In the genomic region with DNA sequence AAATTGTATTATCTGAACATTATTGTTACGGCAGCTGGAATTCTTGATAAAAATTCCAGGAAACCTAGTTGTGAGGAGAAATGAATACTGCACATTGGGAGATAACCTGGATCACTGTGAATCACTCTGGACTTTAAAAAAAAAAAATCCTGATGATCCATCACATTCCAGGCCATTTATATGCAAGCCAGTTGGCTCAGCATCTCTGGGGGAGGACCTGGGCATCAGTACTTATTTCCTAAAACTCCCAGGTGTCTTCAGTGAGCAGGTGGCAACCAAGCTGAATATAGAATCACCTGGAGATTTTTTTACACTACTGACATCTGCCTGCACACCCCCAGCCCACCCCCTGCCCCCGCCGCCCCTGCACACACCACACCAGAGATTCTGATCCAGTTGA, we compare ENCODE assay signal across 22 cellular contexts.
"Had no signal": no experiment of that assay in that cellular context is flagged by ENCODE, and none has a peak within 500 bp of the region (broad histone marks: within the 10 kb centered on the region; RNA-seq: fewer than 3 reads in every experiment).

No MANE protein-coding gene starts in this region.

- H3K4me1 ChIP-seq: gastroesophageal sphincter, uterus had no signal

- H3K36me3 ChIP-seq: gastroesophageal sphincter, neutrophil, right lobe of liver, uterus had no signal

- H3K4me3 ChIP-seq: gastroesophageal sphincter, right lobe of liver, skin epidermis, uterus had no signal

- H3K9me3 ChIP-seq: gastroesophageal sphincter, neutrophil, right lobe of liver, uterus had no signal

- FAIRE-seq: islet of Langerhans had no signal

- DNase-seq: activated B cell treated with CpG ODN at 0.5 μM for 24 hours; activated CD4-positive, alpha-beta T cell treated with anti-CD3 and anti-CD28 coated beads for 36 hours; activated CD4-positive, alpha-beta T cell treated with anti-CD3 and anti-CD28 coated beads, Interleukin-2, amount 50 U/mL, for 48 hours; activated naive CD4-positive, alpha-beta T cell treated with Interleukin-2 at 50 U/mL for 16 hours; activated naive CD8-positive, alpha-beta T cell treated with anti-CD3 and anti-CD28 coated beads for 36 hours; activated T-cell treated with anti-CD3 and anti-CD28 coated beads, Interleukin-2, amount 50 U/mL, for 48 hours; amniotic stem cell; head of caudate nucleus; hypothalamus; left cardiac atrium; right lobe of liver; stimulated activated CD4-positive, alpha-beta T cell treated with anti-CD3 and anti-CD28 coated beads, Interleukin-15, amount 100 ng/mL, for 24 hours; T1000; trophoblast cell; uterus had no signal

- H3K27me3 ChIP-seq: gastroesophageal sphincter, neutrophil, right lobe of liver, uterus had no signal

- H3K27ac ChIP-seq: epithelial cell of prostate, gastroesophageal sphincter, neutrophil, right lobe of liver, skin epidermis, uterus had no signal

- ATAC-seq: activated CD4-positive, alpha-beta T cell treated with anti-CD3 and anti-CD28 coated beads for 36 hours; gastroesophageal sphincter; natural killer cell treated with Interleukin-12 subunit alpha and Interleukin-12 subunit beta and Interleukin-15 and Interleukin-18, amount 100 ng/mL, for 72 hours; stimulated activated memory B cell treated with anti-CD40 and anti-IgM and Interleukin-4, amounts not matched to agents 10 μg/mL and 1 μg/mL and 100 μg/mL, for 72 hours had no signal
